Comparison of ENCODE assay signal across 28 cellular contexts in genomic region chr7:16202298-16202697, GRCh38.
"Had no signal": no experiment of that assay in that cellular context is flagged by ENCODE, and none has a peak within 500 bp of the region (broad histone marks: within the 10 kb centered on the region; RNA-seq: fewer than 3 reads in every experiment).

No MANE protein-coding gene starts in this region.

- H3K27me3 ChIP-seq: pancreas, right lobe of liver, suprapubic skin, tibial nerve had no signal

- FAIRE-seq: pancreas had no signal

- H3K4me3 ChIP-seq: coronary artery, pancreas, psoas muscle, right lobe of liver, skin epidermis, suprapubic skin, tibial nerve had no signal

- H3K27ac Mint-ChIP-seq: activated CD4-positive, alpha-beta memory T cell treated with anti-CD3 and anti-CD28 coated beads, Interleukin-2, amount 10 ng/mL, durations not matched to agents 7 days and 5 days; activated CD4-positive, alpha-beta T cell treated with anti-CD3 and anti-CD28 coated beads, Interleukin-2, amount 10 ng/mL, durations not matched to agents 24 days and 14 days; activated naive CD4-positive, alpha-beta T cell treated with anti-CD3 and anti-CD28 coated beads, Interleukin-2, amount 10 ng/mL, durations not matched to agents 7 days and 5 days; activated naive CD8-positive, alpha-beta T cell treated with anti-CD3 and anti-CD28 coated beads, Interleukin-2, amount 50 U/mL, for 24 hours; activated T-cell treated with anti-CD3 and anti-CD28 coated beads, Interleukin-2, amount 50 U/mL, for 72 hours; brain; endodermal cell; mesothelial cell of epicardium; natural killer cell; stimulated activated effector memory CD8-positive, alpha-beta T cell treated with anti-CD3 and anti-CD28 coated beads, Interleukin-12 subunit alpha, Interleukin-12 subunit beta, amount 100 ng/mL, for 72 hours; stimulated activated naive CD8-positive, alpha-beta T cell treated with anti-CD3 and anti-CD28 coated beads, Interleukin-15, amount 100 ng/mL, for 72 hours; T-cell; T-helper 2 cell treated with Interferon-gamma antibody and Interleukin-4, amounts not matched to agents 5 μg/mL and 100 μg/mL, for 36 hours had no signal

- H3K9me3 Mint-ChIP-seq: activated CD4-positive, alpha-beta memory T cell treated with anti-CD3 and anti-CD28 coated beads, Interleukin-2, amount 10 ng/mL, durations not matched to agents 7 days and 5 days; activated CD4-positive, alpha-beta T cell treated with anti-CD3 and anti-CD28 coated beads, Interleukin-2, amount 10 ng/mL, durations not matched to agents 24 days and 14 days; activated naive CD4-positive, alpha-beta T cell treated with anti-CD3 and anti-CD28 coated beads, Interleukin-2, amount 10 ng/mL, durations not matched to agents 7 days and 5 days; endodermal cell; natural killer cell; stimulated activated effector memory CD8-positive, alpha-beta T cell treated with anti-CD3 and anti-CD28 coated beads, Interleukin-12 subunit alpha, Interleukin-12 subunit beta, amount 100 ng/mL, for 72 hours; stimulated activated naive CD8-positive, alpha-beta T cell treated with anti-CD3 and anti-CD28 coated beads, Interleukin-15, amount 100 ng/mL, for 72 hours; T-helper 2 cell treated with Interferon-gamma antibody and Interleukin-4, amounts not matched to agents 5 μg/mL and 100 μg/mL, for 36 hours had no signal

- H3K36me3 ChIP-seq: pancreas, right lobe of liver, suprapubic skin, tibial nerve had no signal

- ATAC-seq: activated CD4-positive, CD25-positive, alpha-beta regulatory T cell treated with anti-CD3 and anti-CD28 coated beads, Interleukin-2, amount 50 U/mL, for 24 hours; activated naive CD8-positive, alpha-beta T cell treated with anti-CD3 and anti-CD28 coated beads, Interleukin-2, amount 50 U/mL, for 24 hours; activated T-cell treated with anti-CD3 and anti-CD28 coated beads, Interleukin-2, amount 50 U/mL, for 72 hours; natural killer cell; pancreas; psoas muscle; stimulated activated effector memory CD8-positive, alpha-beta T cell treated with anti-CD3 and anti-CD28 coated beads, Interleukin-12 subunit alpha, Interleukin-12 subunit beta, amount 100 ng/mL, for 72 hours; stimulated activated naive CD8-positive, alpha-beta T cell treated with anti-CD3 and anti-CD28 coated beads, Interleukin-15, amount 100 ng/mL, for 72 hours; T-cell had no signal

- H3K4me3 Mint-ChIP-seq: activated CD4-positive, alpha-beta memory T cell treated with anti-CD3 and anti-CD28 coated beads, Interleukin-2, amount 10 ng/mL, durations not matched to agents 7 days and 5 days; activated CD4-positive, alpha-beta T cell treated with anti-CD3 and anti-CD28 coated beads, Interleukin-2, amount 10 ng/mL, durations not matched to agents 24 days and 14 days; activated naive CD4-positive, alpha-beta T cell treated with anti-CD3 and anti-CD28 coated beads, Interleukin-2, amount 10 ng/mL, durations not matched to agents 7 days and 5 days; activated naive CD8-positive, alpha-beta T cell treated with anti-CD3 and anti-CD28 coated beads, Interleukin-2, amount 50 U/mL, for 24 hours; activated T-cell treated with anti-CD3 and anti-CD28 coated beads, Interleukin-2, amount 50 U/mL, for 72 hours; brain; endodermal cell; mesothelial cell of epicardium; natural killer cell; stimulated activated effector memory CD8-positive, alpha-beta T cell treated with anti-CD3 and anti-CD28 coated beads, Interleukin-12 subunit alpha, Interleukin-12 subunit beta, amount 100 ng/mL, for 72 hours; stimulated activated naive CD8-positive, alpha-beta T cell treated with anti-CD3 and anti-CD28 coated beads, Interleukin-15, amount 100 ng/mL, for 72 hours; T-cell; T-helper 2 cell treated with Interferon-gamma antibody and Interleukin-4, amounts not matched to agents 5 μg/mL and 100 μg/mL, for 36 hours had no signal

- H3K36me3 Mint-ChIP-seq: activated naive CD4-positive, alpha-beta T cell treated with anti-CD3 and anti-CD28 coated beads, Interleukin-2, amount 10 ng/mL, durations not matched to agents 7 days and 5 days; brain; mesothelial cell of epicardium; natural killer cell; stimulated activated effector memory CD8-positive, alpha-beta T cell treated with anti-CD3 and anti-CD28 coated beads, Interleukin-12 subunit alpha, Interleukin-12 subunit beta, amount 100 ng/mL, for 72 hours; T-cell had no signal

- H3K27ac ChIP-seq: coronary artery, epithelial cell of prostate, pancreas, psoas muscle, right lobe of liver, suprapubic skin, tibial nerve, VCaP had no signal

- H3K4me1 Mint-ChIP-seq: activated CD4-positive, alpha-beta memory T cell treated with anti-CD3 and anti-CD28 coated beads, Interleukin-2, amount 10 ng/mL, durations not matched to agents 7 days and 5 days; activated CD4-positive, alpha-beta T cell treated with anti-CD3 and anti-CD28 coated beads, Interleukin-2, amount 10 ng/mL, durations not matched to agents 24 days and 14 days; activated naive CD4-positive, alpha-beta T cell treated with anti-CD3 and anti-CD28 coated beads, Interleukin-2, amount 10 ng/mL, durations not matched to agents 7 days and 5 days; activated naive CD8-positive, alpha-beta T cell treated with anti-CD3 and anti-CD28 coated beads, Interleukin-2, amount 50 U/mL, for 24 hours; natural killer cell; stimulated activated effector memory CD8-positive, alpha-beta T cell treated with anti-CD3 and anti-CD28 coated beads, Interleukin-12 subunit alpha, Interleukin-12 subunit beta, amount 100 ng/mL, for 72 hours; stimulated activated naive CD8-positive, alpha-beta T cell treated with anti-CD3 and anti-CD28 coated beads, Interleukin-15, amount 100 ng/mL, for 72 hours; T-cell had no signal

- DNase-seq: activated CD4-positive, alpha-beta memory T cell treated with anti-CD3 and anti-CD28 coated beads, Interleukin-2, amount 10 ng/mL, durations not matched to agents 7 days and 5 days; activated CD4-positive, alpha-beta T cell treated with anti-CD3 and anti-CD28 coated beads, Interleukin-2, amount 10 ng/mL, durations not matched to agents 24 days and 14 days; activated effector memory CD4-positive, alpha-beta T cell treated with anti-CD3 and anti-CD28 coated beads, Interleukin-2, amount 50 U/mL, for 16 hours; activated naive CD4-positive, alpha-beta T cell treated with anti-CD3 and anti-CD28 coated beads, Interleukin-2, amount 10 ng/mL, durations not matched to agents 7 days and 5 days; activated naive CD8-positive, alpha-beta T cell treated with anti-CD3 and anti-CD28 coated beads, Interleukin-2, amount 50 U/mL, for 24 hours; activated T-cell treated with anti-CD3 and anti-CD28 coated beads, Interleukin-2, amount 50 U/mL, for 72 hours; anterior cingulate cortex; endodermal cell; foreskin fibroblast; islet precursor cell; natural killer cell; pancreas; psoas muscle; right lobe of liver; stimulated activated CD4-positive, alpha-beta T cell treated with anti-CD3 and anti-CD28 coated beads, Interleukin-2, amount 100 ng/mL, for 24 hours; stimulated activated naive CD8-positive, alpha-beta T cell treated with anti-CD3 and anti-CD28 coated beads, Interleukin-15, amount 100 ng/mL, for 72 hours; T-cell had no signal

- H3K9me3 ChIP-seq: pancreas, psoas muscle, right lobe of liver, suprapubic skin had no signal

- H3K27me3 Mint-ChIP-seq: activated CD4-positive, alpha-beta memory T cell treated with anti-CD3 and anti-CD28 coated beads, Interleukin-2, amount 10 ng/mL, durations not matched to agents 7 days and 5 days; activated CD4-positive, alpha-beta T cell treated with anti-CD3 and anti-CD28 coated beads, Interleukin-2, amount 10 ng/mL, durations not matched to agents 24 days and 14 days; activated naive CD4-positive, alpha-beta T cell treated with anti-CD3 and anti-CD28 coated beads, Interleukin-2, amount 10 ng/mL, durations not matched to agents 7 days and 5 days; activated naive CD8-positive, alpha-beta T cell treated with anti-CD3 and anti-CD28 coated beads, Interleukin-2, amount 50 U/mL, for 24 hours; stimulated activated naive CD8-positive, alpha-beta T cell treated with anti-CD3 and anti-CD28 coated beads, Interleukin-15, amount 100 ng/mL, for 72 hours; T-cell had no signal

- H3K4me1 ChIP-seq: pancreas, psoas muscle, right lobe of liver, suprapubic skin, tibial nerve had no signal
